ENCODE assay signal across 23 cellular contexts in genomic region chr11:70108250-70108649, GRCh38. TPM values are rescaled to one million over a fixed set of nuclear protein-coding genes. Genes with fewer than 3 reads are reported as not detected.
DNase-seq lines count a peak whose midpoint lies in the region; ATAC-seq and TF ChIP-seq lines count a peak whose summit lies in the region.
"Had no signal": no experiment of that assay in that cellular context is flagged by ENCODE, and none has a peak within 500 bp of the region (broad histone marks: within the 10 kb centered on the region; RNA-seq: fewer than 3 reads in every experiment).

No MANE protein-coding gene starts in this region.

- H3K9me3 ChIP-seq in IMR-90 (ENCODE audit: control insufficient read depth, insufficient read depth, low read length) (no peaks in the 10 kb centered on the region), Karpas-422 (ENCODE audit: low read length) (no peaks in the 10 kb centered on the region)
- H3K9me3 ChIP-seq: heart right ventricle had no signal

- dilution Hi-C loops in IMR-90 (cut with HindIII; ENCODE audit: low sequenced_read_pairs, unreplicated experiment), result no loop called here

- 15% methylated on average over 2 of the region's 11 CpGs; no CpG with 5 or more reads in 1 of the 2 experiments for WGBS in IMR-90 (ENCODE audit: extremely low coverage in 2 of 2, insufficient read length in 1 of 2), 2 experiments

- peaks cover 12% of the 10 kb centered on the region for H3K27me3 Mint-ChIP-seq in nephron progenitor cell (ENCODE audit: low read depth, poor library complexity)

- peak; percentile 63 for ATAC-seq in IMR-90 (ENCODE audit: low read depth)
- ATAC-seq in GM21737 (IDR thresholded peaks at IDR 0.05; ENCODE audit: unreplicated experiment), result no peak
- no peak for ATAC-seq in GM21515 (IDR thresholded peaks at IDR 0.05; ENCODE audit: unreplicated experiment)
- ATAC-seq: activated CD8-positive, alpha-beta memory T cell treated with anti-CD3 and anti-CD28 coated beads, Interleukin-2, amount 10 ng/mL, durations not matched to agents 7 days and 5 days; heart right ventricle had no signal

- peak overlapping the region; percentile 16; the same call in 1 of the 2 replicates for H3K4ac ChIP-seq in IMR-90 (ENCODE audit: low read depth, low read length)

- H3K27me3 ChIP-seq in IMR-90 (ENCODE audit: control insufficient read depth, insufficient read depth, low read length) (no peaks in the 10 kb centered on the region), Karpas-422 (ENCODE audit: low read length) (no peaks in the 10 kb centered on the region)
- H3K27me3 ChIP-seq: heart right ventricle had no signal

- peak overlapping the region; percentile 34 for H3K4me3 Mint-ChIP-seq in nephron progenitor cell
- H3K4me3 Mint-ChIP-seq: activated CD8-positive, alpha-beta memory T cell treated with anti-CD3 and anti-CD28 coated beads, Interleukin-2, amount 10 ng/mL, durations not matched to agents 7 days and 5 days; CD8-positive, alpha-beta memory T cell; stimulated activated naive CD8-positive, alpha-beta T cell treated with anti-CD3 and anti-CD28 coated beads, Interleukin-15, Interleukin-2, amounts not matched to agents 100 ng/mL and 50 ng/mL, for 24 hours had no signal

- peak overlapping the region; percentile 57 for H2AK9ac ChIP-seq in IMR-90 (replicated peaks; ENCODE audit: low read depth, low read length, poor library complexity)

- H2AFZ ChIP-seq in IMR-90 (replicated peaks; ENCODE audit: low read length, poor library complexity) (no peak overlapping the region), Karpas-422 (ENCODE audit: low read length) (no peak overlapping the region)

- no peak overlapping the region for H2BK5ac ChIP-seq in IMR-90 (ENCODE audit: low read depth, low read length, poor library complexity, severe bottlenecking)

- H4K8ac ChIP-seq in IMR-90 (ENCODE audit: low read depth in 2 of 2, low read length in 2 of 2), result no peak overlapping the region

- H2BK15ac ChIP-seq in IMR-90 (ENCODE audit: low read depth, low read length), result no peak overlapping the region

- no peak for TF ChIP-seq RAD21 in IMR-90 (IDR thresholded peaks at IDR 0.05; ENCODE audit: low read length)

- H3K36me3 ChIP-seq in IMR-90 (ENCODE audit: control insufficient read depth, insufficient read depth, low read length) (no peaks in the 10 kb centered on the region), Karpas-422 (ENCODE audit: insufficient read depth, low read length) (no peaks in the 10 kb centered on the region)

- H3K4me1 ChIP-seq in IMR-90 (ENCODE audit: control insufficient read depth, insufficient read depth, low read length), result peaks cover 18% of the 10 kb centered on the region
- H3K4me1 ChIP-seq in Karpas-422 (ENCODE audit: low read length), result peaks cover 4% of the 10 kb centered on the region; the same call in 1 of the 2 replicates

- intact Hi-C loops in IMR-90 (cut with micrococcal nuclease), result no loop called here

- H2BK120ac ChIP-seq in IMR-90 (ENCODE audit: low read depth, low read length), result 0 out of 2 replicates have a peak overlapping the region, but pooled peaks have one; percentile 27

- BruUV-seq in IMR-90 (replicated peaks; lab: Mats Ljungman, UMichigan), result no TSS peak

- H3K23ac ChIP-seq in IMR-90 (ENCODE audit: low read depth, low read length), result no peak overlapping the region

- in situ Hi-C loops in IMR-90 (cut with MboI; ENCODE audit: low sequenced_read_pairs), result no loop called here

- peaks cover 12% of the 10 kb centered on the region for H3K9me1 ChIP-seq in IMR-90 (ENCODE audit: insufficient read depth, low read length)

- H3K9ac ChIP-seq in IMR-90 (ENCODE audit: low read depth, low read length) (no peak overlapping the region), Karpas-422 (ENCODE audit: low read length) (no peak overlapping the region)

- H3K4me1 Mint-ChIP-seq in nephron progenitor cell, result peaks cover 86% of the 10 kb centered on the region

- no peak for TF ChIP-seq POLR2A in IMR-90 (IDR thresholded peaks at IDR 0.05; ENCODE audit: low read depth, low read length)

- H3K9me3 Mint-ChIP-seq in nephron progenitor cell, result no peaks in the 10 kb centered on the region
- H3K9me3 Mint-ChIP-seq: CD8-positive, alpha-beta memory T cell; stimulated activated naive CD8-positive, alpha-beta T cell treated with anti-CD3 and anti-CD28 coated beads, Interleukin-15, Interleukin-2, amounts not matched to agents 100 ng/mL and 50 ng/mL, for 24 hours had no signal

- H2BK20ac ChIP-seq in IMR-90 (ENCODE audit: low read depth, low read length), result peak overlapping the region; percentile 26

- no peak overlapping the region for H4K91ac ChIP-seq in IMR-90 (ENCODE audit: insufficient read depth, low read depth, low read length)

- H3K27ac ChIP-seq in IMR-90 (ENCODE audit: insufficient read depth, low read length), result no peak overlapping the region
- H3K27ac ChIP-seq in Karpas-422 (ENCODE audit: low read length), result no peak overlapping the region
- H3K27ac ChIP-seq: epithelial cell of prostate had no signal

- H3K27ac Mint-ChIP-seq in nephron progenitor cell, result peak overlapping the region; percentile 36
- H3K27ac Mint-ChIP-seq: activated CD8-positive, alpha-beta memory T cell treated with anti-CD3 and anti-CD28 coated beads, Interleukin-2, amount 10 ng/mL, durations not matched to agents 7 days and 5 days; CD8-positive, alpha-beta memory T cell; stimulated activated naive CD8-positive, alpha-beta T cell treated with anti-CD3 and anti-CD28 coated beads, Interleukin-15, Interleukin-2, amounts not matched to agents 100 ng/mL and 50 ng/mL, for 24 hours had no signal

- H3K9me2 ChIP-seq in Karpas-422 (replicated peaks; ENCODE audit: insufficient read depth, low read length), result no peaks in the 10 kb centered on the region

- H4K20me1 ChIP-seq in IMR-90 (ENCODE audit: insufficient read depth, low read length), result no peaks in the 10 kb centered on the region
- no peaks in the 10 kb centered on the region; the same call in 1 of the 2 replicates for H4K20me1 ChIP-seq in Karpas-422 (ENCODE audit: insufficient read depth, low read depth, low read length)

- H3K56ac ChIP-seq in IMR-90 (ENCODE audit: extremely low read depth, insufficient read depth, low read length), result peak overlapping the region; percentile 11; the same call in 1 of the 2 replicates

- TF ChIP-seq CTCF in AG04449 (IDR thresholded peaks at IDR 0.05; ENCODE audit: insufficient read depth, low read length, missing control alignments), result no peak
- no peak for TF ChIP-seq CTCF in IMR-90 (conservative IDR thresholded peaks at IDR 0.05; ENCODE audit: low read depth, low read length)
- TF ChIP-seq CTCF in epithelial cell of esophagus (IDR thresholded peaks at IDR 0.05; ENCODE audit: insufficient read depth, low read depth, low read length, missing control alignments), result no peak
- no peak for TF ChIP-seq CTCF in nephron progenitor cell (IDR thresholded peaks at IDR 0.05)

- H3K4me3 ChIP-seq in AG04449 (ENCODE audit: low read depth, low read length) (no peak overlapping the region), IMR-90 (ENCODE audit: insufficient read depth, low read depth, low read length) (no peak overlapping the region), epithelial cell of esophagus (ENCODE audit: low read length) (no peak overlapping the region), Karpas-422 (ENCODE audit: low read length) (no peak overlapping the region)
- H3K4me3 ChIP-seq: coronary artery, heart right ventricle had no signal

- no peaks in the 10 kb centered on the region for H3K79me1 ChIP-seq in IMR-90 (ENCODE audit: low read depth in 1 of 2, low read length in 2 of 2)

- H3K18ac ChIP-seq in IMR-90 (ENCODE audit: low read depth, low read length), result no peak overlapping the region

- no peak overlapping the region for H3K14ac ChIP-seq in IMR-90 (replicated peaks; ENCODE audit: low read depth, low read length)

- no peaks in the 10 kb centered on the region for H3K79me2 ChIP-seq in Karpas-422 (ENCODE audit: low read length)

- no peak overlapping the region for H4K5ac ChIP-seq in IMR-90 (ENCODE audit: low read depth, low read length)

- CTCF ChIA-PET in AG04449 (lab: Yijun Ruan, JAX), result no interaction called here
- CTCF ChIA-PET in IMR-90 (lab: Yijun Ruan, JAX), result no interaction called here

- 0 out of 2 replicates have a peak overlapping the region, but pooled peaks have one; percentile 54 for H2AK5ac ChIP-seq in IMR-90 (ENCODE audit: low read depth, low read length)

- DNase-seq in AG04449 (ENCODE audit: low read depth, low spot score), result peak; percentile 38
- peak; percentile 84 for DNase-seq in IMR-90
- peak; percentile 23 for DNase-seq in epithelial cell of esophagus (ENCODE audit: low read depth)
- no peak for DNase-seq in nephron progenitor cell
- no peak for DNase-seq in Karpas-422
- no peak for DNase-seq in NCI-H1694 treated with DMSO at 0.1 percent for 48 hours (lab: John Stamatoyannopoulos, UW)
- DNase-seq: activated CD8-positive, alpha-beta memory T cell treated with anti-CD3 and anti-CD28 coated beads, Interleukin-2, amount 10 ng/mL, durations not matched to agents 7 days and 5 days; activated effector memory CD4-positive, alpha-beta T cell treated with Interleukin-2 at 50 U/mL for 16 hours; CD8-positive, alpha-beta memory T cell; NCI-H187 treated with DMSO at 0.1 percent for 48 hours; NCI-H524; retina; SIG-M5 had no signal

- H3K4me2 ChIP-seq in IMR-90 (ENCODE audit: low read depth, low read length) (no peak overlapping the region), Karpas-422 (ENCODE audit: low read depth, low read length, poor library complexity, severe bottlenecking) (no peak overlapping the region)

- H3K36me3 Mint-ChIP-seq in nephron progenitor cell (ENCODE audit: low read depth), result no peaks in the 10 kb centered on the region
- H3K36me3 Mint-ChIP-seq: activated CD8-positive, alpha-beta memory T cell treated with anti-CD3 and anti-CD28 coated beads, Interleukin-2, amount 10 ng/mL, durations not matched to agents 7 days and 5 days; CD8-positive, alpha-beta memory T cell had no signal

- POLR2A ChIA-PET in AG04449 (lab: Yijun Ruan, JAX) (no interaction called here), IMR-90 (lab: Charles Lee; ENCODE audit: unreplicated experiment) (no interaction called here)

TF ChIP-seq in IMR-90, 13 proteins besides CTCF, POLR2A, EP300 and RAD21 (continues in another document):
- no peak for TF ChIP-seq CHD1 (IDR thresholded peaks at IDR 0.05; ENCODE audit: low read depth, low read length)
- TF ChIP-seq BHLHE40 (IDR thresholded peaks at IDR 0.05; ENCODE audit: low read depth, low read length), result peak; percentile 82
- TF ChIP-seq MAFK (IDR thresholded peaks at IDR 0.05; ENCODE audit: low read depth, low read length), result peak; percentile 40; the same call in 1 of the 2 replicates
- TF ChIP-seq MXI1 (IDR thresholded peaks at IDR 0.05; ENCODE audit: borderline replicate concordance, low read depth, low read length), result 0 out of 2 replicates have a peak, but pooled peaks have one; percentile 25
- TF ChIP-seq CEBPB (IDR thresholded peaks at IDR 0.05; ENCODE audit: low read depth, low read length), result 0 out of 2 replicates have a peak, but pooled peaks have one; percentile 15
- TF ChIP-seq NFE2L2 (IDR thresholded peaks at IDR 0.05; ENCODE audit: low read depth, low read length), result no peak

RNA-seq across cellular contexts. Expression of gene ANO1, which starts 30.1 kb away (rescaled TPM):
- total RNA-seq in IMR-90 (2012; rRNA removed), result 4.1 and 4.4 TPM in 2 replicates
- 8.0 and 10.7 TPM in 2 replicates for polyA plus RNA-seq in IMR-90 (2012; rRNA removed)
- polyA plus RNA-seq in IMR-90 (2012; cell fraction: cytosol; rRNA removed), result 3.8 and 9.8 TPM in 2 replicates
- polyA plus RNA-seq in IMR-90 (2012; cell fraction: nucleus; rRNA removed; ENCODE audit: low replicate concordance), result 20.0 and 34.3 TPM in 2 replicates
- total RNA-seq in Karpas-422 (2014; rRNA removed; shearing (Covaris generic); ENCODE audit: low replicate concordance), result not detected in 2 replicates
- total RNA-seq: activated CD8-positive, alpha-beta memory T cell treated with anti-CD3 and anti-CD28 coated beads, Interleukin-2, amount 10 ng/mL, durations not matched to agents 7 days and 5 days; CD8-positive, alpha-beta memory T cell; MCF 10A; OCI-LY7; T-helper 2 cell treated with Interferon-gamma antibody and Interleukin-4, amounts not matched to agents 100 ng/mL and 5 ng/mL, for 36 hours had no signal
- polyA plus RNA-seq: CD8-positive, alpha-beta memory T cell; neural cell had no signal

Comparison
In these comparisons a context has a peak if more than half of its experiments do, and no peak if none do; other contexts are left out.
1. DNase-seq: peak in AG04449 (single experiment), IMR-90 (single experiment) and epithelial cell of esophagus (single experiment); none in nephron progenitor cell (single experiment), Karpas-422 (single experiment) and NCI-H1694 treated with DMSO at 0.1 percent for 48 hours (single experiment).